11 cellular contexts compared by ENCODE assay signal in the genomic region with DNA sequence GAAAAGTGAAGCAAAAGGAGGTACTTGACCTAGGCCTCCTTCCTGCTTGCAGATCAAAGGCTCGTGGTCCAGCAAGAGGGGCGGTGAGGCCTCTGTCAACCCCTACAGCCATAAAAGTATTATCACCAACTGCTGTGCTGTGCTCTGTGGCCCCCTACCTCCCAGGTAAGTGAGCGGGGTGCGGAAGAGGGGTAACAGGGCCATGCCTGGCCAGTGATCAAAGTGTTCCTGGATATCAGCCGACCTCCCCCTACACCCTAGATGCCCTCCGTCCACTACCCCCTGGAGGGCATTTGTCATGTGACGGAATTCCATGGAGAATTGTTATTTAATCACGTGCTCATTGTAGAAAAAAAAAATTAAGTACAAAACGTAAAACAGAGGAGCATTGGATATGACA. TPM values are rescaled to one million over a fixed set of nuclear protein-coding genes. Genes with fewer than 3 reads are reported as not detected.
DNase-seq lines count a peak whose midpoint lies in the region; ATAC-seq and TF ChIP-seq lines count a peak whose summit lies in the region.
"Had no signal": no experiment of that assay in that cellular context is flagged by ENCODE, and none has a peak within 500 bp of the region (broad histone marks: within the 10 kb centered on the region; RNA-seq: fewer than 3 reads in every experiment).

No MANE protein-coding gene starts in this region.

- peak overlapping the region; percentile 16 for H3K27ac Mint-ChIP-seq in stimulated activated naive B cell treated with anti-CD40 and anti-IgM and Interleukin-4, amounts not matched to agents 10 μg/mL and 1 μg/mL and 100 μg/mL, for 72 hours
- H3K27ac Mint-ChIP-seq: activated T-helper 2 cell treated with anti-CD3 and anti-CD28 coated beads, Interferon-gamma antibody, Interleukin-2, Interleukin-4, amounts not matched to agents 10 μg/mL and 5 μg/mL and 100 μg/mL, durations not matched to agents 14 hours and 24 hours and 36 hours had no signal

- H3K36me3 Mint-ChIP-seq in stimulated activated naive B cell treated with anti-CD40 and anti-IgM and Interleukin-4, amounts not matched to agents 10 μg/mL and 1 μg/mL and 100 μg/mL, for 72 hours: peaks cover 59 to 77% of the 10 kb centered on the region in 2 donors

- H3K4me3 ChIP-seq in mammary epithelial cell (replicated peaks in 1 of 3; ENCODE audit: insufficient read depth in 1 of 3, low read depth in 2 of 3, low read length in 3 of 3) (no peak overlapping the region), spleen (no peak overlapping the region)
- H3K4me3 ChIP-seq: ovary, tibial nerve had no signal

- H3K4me1 Mint-ChIP-seq in stimulated activated naive B cell treated with anti-CD40 and anti-IgM and Interleukin-4, amounts not matched to agents 10 μg/mL and 1 μg/mL and 100 μg/mL, for 72 hours: peaks cover 0 to 4% of the 10 kb centered on the region in 2 donors
- H3K4me1 Mint-ChIP-seq: activated naive CD8-positive, alpha-beta T cell treated with anti-CD3 and anti-CD28 coated beads, Interleukin-2, amount 10 ng/mL, durations not matched to agents 7 days and 5 days had no signal

- no peaks in the 10 kb centered on the region for H4K20me1 ChIP-seq in mammary epithelial cell (ENCODE audit: insufficient read depth, low read length)

- intact Hi-C loops in mammary epithelial cell (cut with micrococcal nuclease): loop anchor here (1.0 to 2.0 kb wide), 4 partner anchors 13 to 146 kb away; a partner anchor contains a TSS
- intact Hi-C loops in spleen (cut with DNase I; ENCODE audit: low total_unique reads): no loop called here

- CTCF ChIA-PET in mammary epithelial cell (lab: Charles Lee; ENCODE audit: low non-redundant PET): no interaction called here

- dilution Hi-C loops in mammary epithelial cell (cut with HindIII; ENCODE audit: low sequenced_read_pairs): no loop called here

- H2AFZ ChIP-seq in mammary epithelial cell (ENCODE audit: low read depth, low read length): no peak overlapping the region

- peak overlapping the region; percentile 60 for H3K9ac ChIP-seq in mammary epithelial cell (ENCODE audit: insufficient read depth, low read length)

- no peaks in the 10 kb centered on the region for H3K27me3 Mint-ChIP-seq in stimulated activated naive B cell treated with anti-CD40 and anti-IgM and Interleukin-4, amounts not matched to agents 10 μg/mL and 1 μg/mL and 100 μg/mL, for 72 hours
- H3K27me3 Mint-ChIP-seq: activated naive CD8-positive, alpha-beta T cell treated with anti-CD3 and anti-CD28 coated beads, Interleukin-2, amount 10 ng/mL, durations not matched to agents 7 days and 5 days had no signal

- TF ChIP-seq EP300 in Ishikawa (IDR thresholded peaks at IDR 0.05; ENCODE audit: borderline replicate concordance): no peak

- in situ Hi-C loops in mammary epithelial cell (cut with MboI; ENCODE audit: low sequenced_read_pairs in 2 of 2): no loop called here

- peaks cover 82% of the 10 kb centered on the region for H3K4me1 ChIP-seq in mammary epithelial cell (ENCODE audit: insufficient read depth, low read length)
- H3K4me1 ChIP-seq in spleen: peaks cover 0 to 21% (median 2%) of the 10 kb centered on the region in 6 donors

- ATAC-seq in stimulated activated naive B cell treated with anti-CD40 and anti-IgM and Interleukin-4, amounts not matched to agents 10 μg/mL and 1 μg/mL and 100 μg/mL, for 72 hours (replicated peaks): no peak

- H3K36me3 ChIP-seq in mammary epithelial cell (ENCODE audit: insufficient read depth, low read length) (peaks cover 16% of the 10 kb centered on the region), spleen (peaks cover 0 to 100% (median 93%) of the 10 kb centered on the region in 6 donors)
- H3K36me3 ChIP-seq: ovary had no signal

- peak overlapping the region; percentile 42 for H3K27ac ChIP-seq in mammary epithelial cell (ENCODE audit: insufficient read depth, low read depth, low read length)
- no peak overlapping the region for H3K27ac ChIP-seq in spleen
- H3K27ac ChIP-seq: ovary had no signal

- WGBS in mammary epithelial cell (ENCODE audit: low coverage, missing lambda C conversion rate): 39% methylated on average over 9 of the region's 9 CpGs
- WGBS in spleen, 5 donors: 75 to 87% (median 82%) methylated on average over 9 of the region's 9 CpGs

- no peak for TF ChIP-seq RAD21 in Ishikawa (IDR thresholded peaks at IDR 0.05; ENCODE audit: low read depth)

- H3K9me3 Mint-ChIP-seq in stimulated activated naive B cell treated with anti-CD40 and anti-IgM and Interleukin-4, amounts not matched to agents 10 μg/mL and 1 μg/mL and 100 μg/mL, for 72 hours: no peaks in the 10 kb centered on the region
- H3K9me3 Mint-ChIP-seq: activated naive CD8-positive, alpha-beta T cell treated with anti-CD3 and anti-CD28 coated beads, Interleukin-2, amount 10 ng/mL, durations not matched to agents 7 days and 5 days; activated T-helper 2 cell treated with anti-CD3 and anti-CD28 coated beads, Interferon-gamma antibody, Interleukin-2, Interleukin-4, amounts not matched to agents 10 μg/mL and 5 μg/mL and 100 μg/mL, durations not matched to agents 14 hours and 24 hours and 36 hours had no signal

- no peaks in the 10 kb centered on the region for H3K9me3 ChIP-seq in mammary epithelial cell (replicated peaks; ENCODE audit: insufficient read depth, low read length)
- H3K9me3 ChIP-seq in spleen: no peaks in the 10 kb centered on the region
- H3K9me3 ChIP-seq: ovary, tibial nerve had no signal

- TF ChIP-seq POLR2A in spleen (IDR thresholded peaks at IDR 0.05): no peak

- DNase-seq in mammary epithelial cell: no peak
- DNase-seq in stimulated activated naive B cell treated with anti-CD40 and anti-IgM and Interleukin-4, amounts not matched to agents 10 μg/mL and 1 μg/mL and 100 μg/mL, for 72 hours: no peak
- DNase-seq in HuH-7 (ENCODE audit: low spot score): no peak
- no peak for DNase-seq in spleen

- H3K27me3 ChIP-seq in mammary epithelial cell (ENCODE audit: insufficient read depth, low read length): no peaks in the 10 kb centered on the region
- no peaks in the 10 kb centered on the region for H3K27me3 ChIP-seq in spleen (replicated peaks in 1 of 7)
- H3K27me3 ChIP-seq: ovary, tibial nerve had no signal

- H3K4me3 Mint-ChIP-seq in stimulated activated naive B cell treated with anti-CD40 and anti-IgM and Interleukin-4, amounts not matched to agents 10 μg/mL and 1 μg/mL and 100 μg/mL, for 72 hours: no peak overlapping the region
- H3K4me3 Mint-ChIP-seq: activated naive CD8-positive, alpha-beta T cell treated with anti-CD3 and anti-CD28 coated beads, Interleukin-2, amount 10 ng/mL, durations not matched to agents 7 days and 5 days had no signal

- BruUV-seq in mammary epithelial cell (replicated peaks; lab: Mats Ljungman, UMichigan): no TSS peak

- H3K4me2 ChIP-seq in mammary epithelial cell (ENCODE audit: insufficient read depth, low read depth, low read length): no peak overlapping the region

- TF ChIP-seq CTCF in mammary epithelial cell (conservative IDR thresholded peaks at IDR 0.05 in 1 of 2, IDR thresholded peaks at IDR 0.05 in 1 of 2; ENCODE audit: extremely low read depth in 1 of 2, insufficient read depth in 1 of 2, low read depth in 1 of 2, low read length in 2 of 2) (no peak), spleen (IDR thresholded peaks at IDR 0.05 in 8 of 11, conservative IDR thresholded peaks at IDR 0.05 in 3 of 11) (no peak)

- H3K79me2 ChIP-seq in mammary epithelial cell (ENCODE audit: insufficient read depth, low read length): peaks cover 8% of the 10 kb centered on the region

TF ChIP-seq in Ishikawa, 13 proteins besides CTCF, POLR2A, EP300 and RAD21 (continues in another document):
- TF ChIP-seq, protein P1, sequence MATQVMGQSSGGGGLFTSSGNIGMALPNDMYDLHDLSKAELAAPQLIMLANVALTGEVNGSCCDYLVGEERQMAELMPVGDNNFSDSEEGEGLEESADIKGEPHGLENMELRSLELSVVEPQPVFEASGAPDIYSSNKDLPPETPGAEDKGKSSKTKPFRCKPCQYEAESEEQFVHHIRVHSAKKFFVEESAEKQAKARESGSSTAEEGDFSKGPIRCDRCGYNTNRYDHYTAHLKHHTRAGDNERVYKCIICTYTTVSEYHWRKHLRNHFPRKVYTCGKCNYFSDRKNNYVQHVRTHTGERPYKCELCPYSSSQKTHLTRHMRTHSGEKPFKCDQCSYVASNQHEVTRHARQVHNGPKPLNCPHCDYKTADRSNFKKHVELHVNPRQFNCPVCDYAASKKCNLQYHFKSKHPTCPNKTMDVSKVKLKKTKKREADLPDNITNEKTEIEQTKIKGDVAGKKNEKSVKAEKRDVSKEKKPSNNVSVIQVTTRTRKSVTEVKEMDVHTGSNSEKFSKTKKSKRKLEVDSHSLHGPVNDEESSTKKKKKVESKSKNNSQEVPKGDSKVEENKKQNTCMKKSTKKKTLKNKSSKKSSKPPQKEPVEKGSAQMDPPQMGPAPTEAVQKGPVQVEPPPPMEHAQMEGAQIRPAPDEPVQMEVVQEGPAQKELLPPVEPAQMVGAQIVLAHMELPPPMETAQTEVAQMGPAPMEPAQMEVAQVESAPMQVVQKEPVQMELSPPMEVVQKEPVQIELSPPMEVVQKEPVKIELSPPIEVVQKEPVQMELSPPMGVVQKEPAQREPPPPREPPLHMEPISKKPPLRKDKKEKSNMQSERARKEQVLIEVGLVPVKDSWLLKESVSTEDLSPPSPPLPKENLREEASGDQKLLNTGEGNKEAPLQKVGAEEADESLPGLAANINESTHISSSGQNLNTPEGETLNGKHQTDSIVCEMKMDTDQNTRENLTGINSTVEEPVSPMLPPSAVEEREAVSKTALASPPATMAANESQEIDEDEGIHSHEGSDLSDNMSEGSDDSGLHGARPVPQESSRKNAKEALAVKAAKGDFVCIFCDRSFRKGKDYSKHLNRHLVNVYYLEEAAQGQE (IDR thresholded peaks at IDR 0.05; ENCODE audit: low read depth): no peak

RNA-seq across cellular contexts. Expression of a gene that starts 10.2 kb away (rescaled TPM):
- total RNA-seq in mammary epithelial cell (1,000 to 10,000 TPM; 1,135 to 2,555 TPM), spleen (under 1 TPM in 4 of 7 donors, not detected in 3; 0.51 to 0.79 (median 0.58) TPM)
- polyA plus RNA-seq in mammary epithelial cell (2,641 TPM), spleen (under 1 TPM; 0.27 to 0.80 (median 0.63) TPM)
- 1,141 TPM for polyA minus RNA-seq in mammary epithelial cell
- total RNA-seq: lung microvascular endothelial cell, myocyte, tibial nerve had no signal

RNA-seq across cellular contexts. Expression of a gene that starts 26.2 kb away (rescaled TPM):
- total RNA-seq in mammary epithelial cell (10 to 100 TPM; 14.2 to 20.2 TPM), spleen (10 to 100 TPM; 41.6 to 80.4 (median 54.4) TPM)
- polyA plus RNA-seq in mammary epithelial cell (24.5 TPM), spleen (10 to 100 TPM in 1 of 3 donors, 1 to 10 TPM in 2; 6.2 to 22.0 (median 8.9) TPM)
- polyA minus RNA-seq in mammary epithelial cell: 19.8 TPM

RNA-seq across cellular contexts. Expression of a gene that starts 37.4 kb away (rescaled TPM):
- total RNA-seq in mammary epithelial cell (10 to 100 TPM; 14.7 to 48.3 TPM), spleen (10 to 100 TPM; 15.2 to 28.7 (median 21.5) TPM)
- polyA plus RNA-seq in mammary epithelial cell (39.5 TPM), spleen (10 to 100 TPM; 11.6 to 15.7 (median 14.2) TPM)
- 62.3 TPM for polyA minus RNA-seq in mammary epithelial cell

RNA-seq across cellular contexts. Expression of a gene that starts 47.6 kb away (rescaled TPM):
- total RNA-seq in mammary epithelial cell: 10 to 100 TPM; 10.8 to 19.4 TPM
- polyA plus RNA-seq in mammary epithelial cell: 8.2 TPM
- 19.7 TPM for polyA minus RNA-seq in mammary epithelial cell
- total RNA-seq in spleen: 10 to 100 TPM; 14.3 to 20.2 (median 17.3) TPM
- 10 to 100 TPM; 13.3 to 25.8 (median 19.3) TPM for polyA plus RNA-seq in spleen

Comparison
In these comparisons a context has a peak if more than half of its experiments do, and no peak if none do; other contexts are left out.
1. RNA of a gene that starts 10.2 kb away (total RNA-seq): 1,135 to 2,555 TPM in mammary epithelial cell; 0.51 to 0.79 TPM in spleen; every median in the first group is over 100 times any median in the second.